12 cellular contexts compared by ENCODE assay signal in the genomic region with DNA sequence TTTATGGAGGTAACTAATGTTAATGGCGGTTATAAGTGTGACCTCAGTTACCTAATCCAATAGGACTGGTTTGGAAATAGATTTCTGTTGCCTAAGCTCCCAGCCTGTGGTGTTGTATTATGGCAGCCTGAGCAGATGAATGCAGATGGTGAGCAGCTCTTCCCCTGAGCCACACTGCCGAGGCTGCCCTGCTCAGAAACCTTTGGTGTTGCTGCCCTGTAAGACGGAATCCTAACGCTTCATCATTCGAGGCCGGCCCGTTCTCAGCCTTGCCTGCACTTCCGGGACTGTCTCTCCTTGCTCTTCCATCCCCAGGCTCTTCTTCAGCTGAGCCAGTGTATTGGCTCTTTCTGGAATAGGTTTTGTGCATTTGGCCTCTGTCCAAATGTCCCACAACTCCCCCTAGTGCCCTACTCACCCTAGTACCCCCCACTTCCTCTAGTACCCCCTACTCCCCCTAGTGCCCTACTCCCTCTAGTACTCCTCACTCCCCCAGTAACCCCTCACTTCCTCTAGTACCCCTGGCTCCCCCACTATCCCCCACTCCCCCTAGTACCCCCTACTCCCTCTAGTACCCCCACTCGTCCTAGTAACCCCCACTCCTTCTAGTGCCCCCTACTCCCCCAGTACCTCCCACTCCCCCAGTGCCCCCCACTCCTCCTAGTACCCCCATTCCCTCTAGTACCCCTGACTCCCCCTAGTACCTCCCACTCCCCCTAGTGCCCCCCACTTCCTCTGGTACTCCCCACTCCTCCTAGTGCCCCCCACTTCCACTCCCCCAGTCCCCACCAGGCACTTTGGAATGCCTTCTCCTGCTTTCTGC.
A peak's percentile ranks its signal among the peaks of the same experiment; 100 is the strongest.
DNase-seq lines count a peak whose midpoint lies in the region; ATAC-seq and TF ChIP-seq lines count a peak whose summit lies in the region.
"Had no signal": no experiment of that assay in that cellular context is flagged by ENCODE, and none has a peak within 500 bp of the region (broad histone marks: within the 10 kb centered on the region; RNA-seq: fewer than 3 reads in every experiment).

No MANE protein-coding gene starts in this region.

- H3K4me3 ChIP-seq in astrocyte of the spinal cord (ENCODE audit: low read depth, low read length) (no peak overlapping the region), trophoblast cell (ENCODE audit: low read depth, low read length) (no peak overlapping the region)

- no peak overlapping the region for H3K23ac ChIP-seq in trophoblast cell (ENCODE audit: low read length)

- peaks cover 5% of the 10 kb centered on the region for H3K36me3 Mint-ChIP-seq in activated CD4-positive, alpha-beta T cell treated with anti-CD3 and anti-CD28 coated beads, Interleukin-2, amount 10 ng/mL, durations not matched to agents 7 days and 5 days (ENCODE audit: low read depth)

- no peaks in the 10 kb centered on the region for H3K27me3 ChIP-seq in trophoblast cell (ENCODE audit: insufficient read depth, low read length)

- H4K8ac ChIP-seq in trophoblast cell (ENCODE audit: low read depth, low read length), result no peak overlapping the region

- peaks cover 3% of the 10 kb centered on the region for H3K27me3 Mint-ChIP-seq in activated CD4-positive, alpha-beta T cell treated with anti-CD3 and anti-CD28 coated beads, Interleukin-2, amount 10 ng/mL, durations not matched to agents 7 days and 5 days

- TF ChIP-seq CTCF in astrocyte of the spinal cord (IDR thresholded peaks at IDR 0.05; ENCODE audit: low read depth, low read length), result peak; percentile 55

- in situ Hi-C loops in astrocyte of the spinal cord (cut with HindIII; ENCODE audit: low sequenced_read_pairs), result no loop called here

- H2BK12ac ChIP-seq in trophoblast cell (ENCODE audit: low read length), result no peak overlapping the region

- peak overlapping the region; percentile 98 for H3K27ac Mint-ChIP-seq in activated CD4-positive, alpha-beta T cell treated with anti-CD3 and anti-CD28 coated beads, Interleukin-2, amount 10 ng/mL, durations not matched to agents 7 days and 5 days

- no peak overlapping the region for H3K14ac ChIP-seq in trophoblast cell (ENCODE audit: low read length)

- POLR2A ChIA-PET in activated CD4-positive, alpha-beta T cell treated with anti-CD3 and anti-CD28 coated beads, Interleukin-2, amount 10 ng/mL, durations not matched to agents 7 days and 5 days (lab: Charles Lee), result no interaction called here

- no peak overlapping the region for H4K91ac ChIP-seq in trophoblast cell (ENCODE audit: low read depth, low read length)

- H3K4me1 Mint-ChIP-seq in activated CD4-positive, alpha-beta T cell treated with anti-CD3 and anti-CD28 coated beads, Interleukin-2, amount 10 ng/mL, durations not matched to agents 7 days and 5 days, result peaks cover 59% of the 10 kb centered on the region

- H3K27ac ChIP-seq in trophoblast cell (ENCODE audit: low read depth, low read length), result no peak overlapping the region
- H3K27ac ChIP-seq: VCaP had no signal

- no peak overlapping the region for H3K4me2 ChIP-seq in trophoblast cell (ENCODE audit: low read length)

- CTCF ChIA-PET in activated CD4-positive, alpha-beta T cell treated with anti-CD3 and anti-CD28 coated beads, Interleukin-2, amount 10 ng/mL, durations not matched to agents 7 days and 5 days (lab: Charles Lee), result interaction anchor here (0.5 to 4.2 kb wide), 8 partner anchors 8 to 164 kb away, joined by 3 to 17 read pairs (median 6); no protein-coding TSS in a partner anchor

- H3K9me3 Mint-ChIP-seq in activated CD4-positive, alpha-beta T cell treated with anti-CD3 and anti-CD28 coated beads, Interleukin-2, amount 10 ng/mL, durations not matched to agents 7 days and 5 days, result peaks cover 13% of the 10 kb centered on the region

- no peaks in the 10 kb centered on the region for H3K79me2 ChIP-seq in trophoblast cell (ENCODE audit: control insufficient read depth, insufficient read depth, low read length, poor library complexity)

- H3K36me3 ChIP-seq in trophoblast cell (ENCODE audit: control insufficient read depth in 1 of 2, insufficient read depth in 2 of 2, low read length in 2 of 2), result no peaks in the 10 kb centered on the region

- no peak overlapping the region for H2AK5ac ChIP-seq in trophoblast cell (ENCODE audit: low read length)

- no peaks in the 10 kb centered on the region for H3K4me1 ChIP-seq in trophoblast cell (ENCODE audit: control insufficient read depth in 1 of 2, insufficient read depth in 2 of 2, low read length in 2 of 2)

- H2AFZ ChIP-seq in trophoblast cell (ENCODE audit: insufficient read depth, low read length, poor library complexity), result no peak overlapping the region

- ATAC-seq in GM19455 (IDR thresholded peaks at IDR 0.05; ENCODE audit: unreplicated experiment), result no peak

- H3K4ac ChIP-seq in trophoblast cell (ENCODE audit: low read depth, low read length), result no peak overlapping the region

- H3K9ac ChIP-seq in trophoblast cell (ENCODE audit: low read length), result no peak overlapping the region

- no peaks in the 10 kb centered on the region for H3K79me1 ChIP-seq in trophoblast cell (ENCODE audit: low read length)

- no CpG with 5 or more reads among the region's 9 CpGs for WGBS in trophoblast cell (ENCODE audit: extremely low coverage, insufficient coverage, insufficient read length)

- DNase-seq in activated CD4-positive, alpha-beta T cell treated with anti-CD3 and anti-CD28 coated beads, Interleukin-2, amount 10 ng/mL, durations not matched to agents 7 days and 5 days, result peak; percentile 48
- DNase-seq in activated CD4-positive, alpha-beta T cell treated with anti-CD3 and anti-CD28 coated beads, Interleukin-2, amount 50 U/mL, for 4 hours, result no peak
- DNase-seq in M059J (ENCODE audit: low read depth) (peak; percentile 32), astrocyte of the spinal cord (ENCODE audit: low read depth, low spot score) (peak; percentile 35), trophoblast cell (peak; percentile 64 to 83), glomerular visceral epithelial cell (ENCODE audit: extremely low spot score) (no peak), HT-29 (ENCODE audit: low spot score) (no peak)
- DNase-seq: COR-L47; NCI-H187 treated with DMSO at 0.1 percent for 48 hours; stimulated activated CD4-positive, alpha-beta T cell treated with anti-CD3 and anti-CD28 coated beads, Interleukin-4, amount 100 ng/mL, for 4 hours had no signal

- no peak overlapping the region for H3K18ac ChIP-seq in trophoblast cell (ENCODE audit: low read length)

- peaks cover 1% of the 10 kb centered on the region for H3K9me3 ChIP-seq in trophoblast cell (ENCODE audit: insufficient read depth, low read depth, low read length)

- H3K4me3 Mint-ChIP-seq in activated CD4-positive, alpha-beta T cell treated with anti-CD3 and anti-CD28 coated beads, Interleukin-2, amount 10 ng/mL, durations not matched to agents 7 days and 5 days, result no peak overlapping the region

- H2BK5ac ChIP-seq in trophoblast cell (ENCODE audit: low read depth, low read length, poor library complexity), result no peak overlapping the region

- no peak overlapping the region for H4K12ac ChIP-seq in trophoblast cell (ENCODE audit: low read depth, low read length)

- no peak overlapping the region for H2BK120ac ChIP-seq in trophoblast cell (ENCODE audit: insufficient read depth, low read length, poor library complexity)

Comparison
In these comparisons a context has a peak if more than half of its experiments do, and no peak if none do; other contexts are left out.
1. DNase-seq: peak in activated CD4-positive, alpha-beta T cell treated with anti-CD3 and anti-CD28 coated beads, Interleukin-2, amount 10 ng/mL, durations not matched to agents 7 days and 5 days (single experiment), M059J (single experiment), astrocyte of the spinal cord (single experiment) and trophoblast cell (2 of 2); none in activated CD4-positive, alpha-beta T cell treated with anti-CD3 and anti-CD28 coated beads, Interleukin-2, amount 50 U/mL, for 4 hours (0 of 2), glomerular visceral epithelial cell (single experiment) and HT-29 (single experiment).